1 cellular context compared by ENCODE assay signal in the genomic region with DNA sequence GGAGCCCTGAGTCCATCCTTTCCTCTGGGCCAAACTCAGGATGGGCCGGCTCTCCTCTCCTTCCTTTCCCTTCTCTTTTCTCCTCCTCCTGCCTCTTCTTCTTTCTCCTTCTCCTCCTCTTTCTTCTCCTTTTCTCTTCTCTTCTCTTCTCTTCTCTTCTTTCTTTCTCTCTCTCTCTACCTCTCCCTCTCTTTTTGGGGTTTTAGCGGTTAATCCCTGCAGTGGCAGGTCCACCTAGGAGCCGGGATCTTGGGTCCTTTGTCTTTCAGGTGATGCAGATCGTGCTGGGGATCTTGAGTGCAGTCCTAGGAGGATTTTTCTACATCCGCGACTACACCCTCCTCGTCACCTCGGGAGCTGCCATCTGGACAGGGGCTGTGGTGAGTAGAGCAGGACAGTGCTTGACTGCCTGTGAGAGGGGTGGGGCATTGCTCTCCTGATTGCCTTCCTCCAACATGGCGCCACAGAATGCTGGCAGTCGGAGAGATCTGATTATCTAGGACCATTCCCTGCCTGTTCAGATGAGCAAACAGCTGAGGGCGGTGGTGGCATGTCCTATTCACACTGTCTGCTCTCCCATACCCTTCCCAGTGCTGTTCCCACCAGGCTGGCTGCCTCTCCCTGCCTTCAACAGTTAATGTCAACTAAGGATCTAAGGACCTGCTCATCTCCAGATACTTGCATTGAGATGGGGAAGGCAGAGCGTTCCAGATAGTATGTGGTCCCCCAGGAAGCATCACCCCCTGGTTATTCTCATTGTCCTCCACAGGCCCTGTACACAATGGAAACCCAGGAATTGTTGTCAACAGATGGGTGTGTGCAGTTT.
TF ChIP-seq lines count a peak whose summit lies in the region.

No MANE protein-coding gene starts in this region.

TF ChIP-seq in K562, 482 proteins besides CTCF, POLR2A, EP300 and RAD21:
- TF ChIP-seq ZC3H8 (IDR thresholded peaks at IDR 0.05) (no peak), RAD51 (IDR thresholded peaks at IDR 0.05; ENCODE audit: borderline replicate concordance, low read depth) (no peak), CBX8 (IDR thresholded peaks at IDR 0.05; ENCODE audit: borderline replicate concordance, extremely low read depth, low read depth, low read length, poor library complexity, severe bottlenecking) (no peak), ZNF830 (CRISPR knock-in tag; IDR thresholded peaks at IDR 0.05) (no peak), HMG20B (CRISPR knock-in tag; IDR thresholded peaks at IDR 0.05) (no peak), RBM39 (optimal IDR thresholded peaks at IDR 0.05; ENCODE audit: low read depth, low read length) (peak; percentile 44)
- TF ChIP-seq, protein P1, sequence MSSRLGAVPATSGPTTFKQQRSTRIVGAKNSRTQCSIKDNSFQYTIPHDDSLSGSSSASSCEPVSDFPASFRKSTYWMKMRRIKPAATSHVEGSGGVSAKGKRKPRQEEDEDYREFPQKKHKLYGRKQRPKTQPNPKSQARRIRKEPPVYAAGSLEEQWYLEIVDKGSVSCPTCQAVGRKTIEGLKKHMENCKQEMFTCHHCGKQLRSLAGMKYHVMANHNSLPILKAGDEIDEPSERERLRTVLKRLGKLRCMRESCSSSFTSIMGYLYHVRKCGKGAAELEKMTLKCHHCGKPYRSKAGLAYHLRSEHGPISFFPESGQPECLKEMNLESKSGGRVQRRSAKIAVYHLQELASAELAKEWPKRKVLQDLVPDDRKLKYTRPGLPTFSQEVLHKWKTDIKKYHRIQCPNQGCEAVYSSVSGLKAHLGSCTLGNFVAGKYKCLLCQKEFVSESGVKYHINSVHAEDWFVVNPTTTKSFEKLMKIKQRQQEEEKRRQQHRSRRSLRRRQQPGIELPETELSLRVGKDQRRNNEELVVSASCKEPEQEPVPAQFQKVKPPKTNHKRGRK (tag; IDR thresholded peaks at IDR 0.05) = peak; percentile 91
- TF ChIP-seq, protein P2, sequence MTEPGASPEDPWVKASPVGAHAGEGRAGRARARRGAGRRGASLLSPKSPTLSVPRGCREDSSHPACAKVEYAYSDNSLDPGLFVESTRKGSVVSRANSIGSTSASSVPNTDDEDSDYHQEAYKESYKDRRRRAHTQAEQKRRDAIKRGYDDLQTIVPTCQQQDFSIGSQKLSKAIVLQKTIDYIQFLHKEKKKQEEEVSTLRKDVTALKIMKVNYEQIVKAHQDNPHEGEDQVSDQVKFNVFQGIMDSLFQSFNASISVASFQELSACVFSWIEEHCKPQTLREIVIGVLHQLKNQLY (CRISPR knock-in tag; conservative IDR thresholded peaks at IDR 0.05) = no peak
